ENCODE assay signal across 1 cellular context in the genomic region with DNA sequence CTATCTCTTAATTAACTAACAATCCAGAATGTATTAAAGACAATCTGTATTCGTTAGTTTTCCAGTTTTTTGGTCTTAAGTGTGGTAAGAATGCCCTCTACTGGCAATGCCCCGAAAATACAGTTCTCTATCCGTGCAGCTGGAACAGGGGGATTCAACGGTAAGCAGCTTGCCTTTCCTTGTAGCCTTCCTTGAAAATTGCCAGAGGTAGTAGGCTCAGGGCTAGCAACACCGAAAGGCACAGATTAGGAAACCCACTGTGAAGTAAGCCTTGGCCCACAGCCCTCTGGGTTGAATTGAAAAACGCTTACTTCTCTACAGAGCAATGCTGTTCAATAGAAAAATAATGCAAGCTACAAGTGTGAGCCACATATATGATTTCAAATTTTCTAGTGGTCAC.
TF ChIP-seq lines count a peak whose summit lies in the region.

No MANE protein-coding gene starts in this region.

TF ChIP-seq in HEK293, 187 proteins besides CTCF, POLR2A, EP300 and RAD21 (continued from another document):
- TF ChIP-seq, protein P1, sequence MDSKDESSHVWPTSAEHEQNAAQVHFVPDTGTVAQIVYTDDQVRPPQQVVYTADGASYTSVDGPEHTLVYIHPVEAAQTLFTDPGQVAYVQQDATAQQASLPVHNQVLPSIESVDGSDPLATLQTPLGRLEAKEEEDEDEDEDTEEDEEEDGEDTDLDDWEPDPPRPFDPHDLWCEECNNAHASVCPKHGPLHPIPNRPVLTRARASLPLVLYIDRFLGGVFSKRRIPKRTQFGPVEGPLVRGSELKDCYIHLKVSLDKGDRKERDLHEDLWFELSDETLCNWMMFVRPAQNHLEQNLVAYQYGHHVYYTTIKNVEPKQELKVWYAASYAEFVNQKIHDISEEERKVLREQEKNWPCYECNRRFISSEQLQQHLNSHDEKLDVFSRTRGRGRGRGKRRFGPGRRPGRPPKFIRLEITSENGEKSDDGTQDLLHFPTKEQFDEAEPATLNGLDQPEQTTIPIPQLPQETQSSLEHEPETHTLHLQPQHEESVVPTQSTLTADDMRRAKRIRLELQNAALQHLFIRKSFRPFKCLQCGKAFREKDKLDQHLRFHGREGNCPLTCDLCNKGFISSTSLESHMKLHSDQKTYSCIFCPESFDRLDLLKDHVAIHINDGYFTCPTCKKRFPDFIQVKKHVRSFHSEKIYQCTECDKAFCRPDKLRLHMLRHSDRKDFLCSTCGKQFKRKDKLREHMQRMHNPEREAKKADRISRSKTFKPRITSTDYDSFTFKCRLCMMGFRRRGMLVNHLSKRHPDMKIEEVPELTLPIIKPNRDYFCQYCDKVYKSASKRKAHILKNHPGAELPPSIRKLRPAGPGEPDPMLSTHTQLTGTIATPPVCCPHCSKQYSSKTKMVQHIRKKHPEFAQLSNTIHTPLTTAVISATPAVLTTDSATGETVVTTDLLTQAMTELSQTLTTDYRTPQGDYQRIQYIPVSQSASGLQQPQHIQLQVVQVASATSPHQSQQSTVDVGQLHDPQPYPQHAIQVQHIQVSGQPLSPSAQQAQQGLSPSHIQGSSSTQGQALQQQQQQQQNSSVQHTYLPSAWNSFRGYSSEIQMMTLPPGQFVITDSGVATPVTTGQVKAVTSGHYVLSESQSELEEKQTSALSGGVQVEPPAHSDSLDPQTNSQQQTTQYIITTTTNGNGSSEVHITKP (tag by site-specific recombination; IDR thresholded peaks at IDR 0.05) = no peak
- TF ChIP-seq ZBTB6 (tag by site-specific recombination; IDR thresholded peaks at IDR 0.05) = no peak
- TF ChIP-seq ZNF670 (tag by site-specific recombination; IDR thresholded peaks at IDR 0.05; ENCODE audit: low read depth) = no peak
- TF ChIP-seq ZSCAN18 (tag by site-specific recombination; IDR thresholded peaks at IDR 0.05) = no peak
- TF ChIP-seq ZNF214 (tag by site-specific recombination; IDR thresholded peaks at IDR 0.05; ENCODE audit: borderline replicate concordance) = no peak
- no peak for TF ChIP-seq REPIN1 (tag by site-specific recombination; IDR thresholded peaks at IDR 0.05; ENCODE audit: low read depth)
- peak; percentile 45; the same call in 1 of the 2 replicates for TF ChIP-seq ZBTB17 (tag by site-specific recombination; IDR thresholded peaks at IDR 0.05)
- TF ChIP-seq REST (tag by site-specific recombination; IDR thresholded peaks at IDR 0.05) = no peak
- TF ChIP-seq, protein P2, sequence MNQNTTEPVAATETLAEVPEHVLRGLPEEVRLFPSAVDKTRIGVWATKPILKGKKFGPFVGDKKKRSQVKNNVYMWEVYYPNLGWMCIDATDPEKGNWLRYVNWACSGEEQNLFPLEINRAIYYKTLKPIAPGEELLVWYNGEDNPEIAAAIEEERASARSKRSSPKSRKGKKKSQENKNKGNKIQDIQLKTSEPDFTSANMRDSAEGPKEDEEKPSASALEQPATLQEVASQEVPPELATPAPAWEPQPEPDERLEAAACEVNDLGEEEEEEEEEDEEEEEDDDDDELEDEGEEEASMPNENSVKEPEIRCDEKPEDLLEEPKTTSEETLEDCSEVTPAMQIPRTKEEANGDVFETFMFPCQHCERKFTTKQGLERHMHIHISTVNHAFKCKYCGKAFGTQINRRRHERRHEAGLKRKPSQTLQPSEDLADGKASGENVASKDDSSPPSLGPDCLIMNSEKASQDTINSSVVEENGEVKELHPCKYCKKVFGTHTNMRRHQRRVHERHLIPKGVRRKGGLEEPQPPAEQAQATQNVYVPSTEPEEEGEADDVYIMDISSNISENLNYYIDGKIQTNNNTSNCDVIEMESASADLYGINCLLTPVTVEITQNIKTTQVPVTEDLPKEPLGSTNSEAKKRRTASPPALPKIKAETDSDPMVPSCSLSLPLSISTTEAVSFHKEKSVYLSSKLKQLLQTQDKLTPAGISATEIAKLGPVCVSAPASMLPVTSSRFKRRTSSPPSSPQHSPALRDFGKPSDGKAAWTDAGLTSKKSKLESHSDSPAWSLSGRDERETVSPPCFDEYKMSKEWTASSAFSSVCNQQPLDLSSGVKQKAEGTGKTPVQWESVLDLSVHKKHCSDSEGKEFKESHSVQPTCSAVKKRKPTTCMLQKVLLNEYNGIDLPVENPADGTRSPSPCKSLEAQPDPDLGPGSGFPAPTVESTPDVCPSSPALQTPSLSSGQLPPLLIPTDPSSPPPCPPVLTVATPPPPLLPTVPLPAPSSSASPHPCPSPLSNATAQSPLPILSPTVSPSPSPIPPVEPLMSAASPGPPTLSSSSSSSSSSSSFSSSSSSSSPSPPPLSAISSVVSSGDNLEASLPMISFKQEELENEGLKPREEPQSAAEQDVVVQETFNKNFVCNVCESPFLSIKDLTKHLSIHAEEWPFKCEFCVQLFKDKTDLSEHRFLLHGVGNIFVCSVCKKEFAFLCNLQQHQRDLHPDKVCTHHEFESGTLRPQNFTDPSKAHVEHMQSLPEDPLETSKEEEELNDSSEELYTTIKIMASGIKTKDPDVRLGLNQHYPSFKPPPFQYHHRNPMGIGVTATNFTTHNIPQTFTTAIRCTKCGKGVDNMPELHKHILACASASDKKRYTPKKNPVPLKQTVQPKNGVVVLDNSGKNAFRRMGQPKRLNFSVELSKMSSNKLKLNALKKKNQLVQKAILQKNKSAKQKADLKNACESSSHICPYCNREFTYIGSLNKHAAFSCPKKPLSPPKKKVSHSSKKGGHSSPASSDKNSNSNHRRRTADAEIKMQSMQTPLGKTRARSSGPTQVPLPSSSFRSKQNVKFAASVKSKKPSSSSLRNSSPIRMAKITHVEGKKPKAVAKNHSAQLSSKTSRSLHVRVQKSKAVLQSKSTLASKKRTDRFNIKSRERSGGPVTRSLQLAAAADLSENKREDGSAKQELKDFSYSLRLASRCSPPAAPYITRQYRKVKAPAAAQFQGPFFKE (tag by site-specific recombination; IDR thresholded peaks at IDR 0.05; ENCODE audit: borderline replicate concordance) = no peak
- no peak for TF ChIP-seq ZNF174 (tag by site-specific recombination; IDR thresholded peaks at IDR 0.05)
- TF ChIP-seq ZNF654 (tag by site-specific recombination; IDR thresholded peaks at IDR 0.05; ENCODE audit: low read depth) = peak; percentile 88
- TF ChIP-seq TRIM28 (IDR thresholded peaks at IDR 0.05; ENCODE audit: borderline replicate concordance, low read length) = no peak
- TF ChIP-seq ZNF561 (tag by site-specific recombination; IDR thresholded peaks at IDR 0.05; ENCODE audit: borderline replicate concordance) = no peak
- TF ChIP-seq, protein P3, sequence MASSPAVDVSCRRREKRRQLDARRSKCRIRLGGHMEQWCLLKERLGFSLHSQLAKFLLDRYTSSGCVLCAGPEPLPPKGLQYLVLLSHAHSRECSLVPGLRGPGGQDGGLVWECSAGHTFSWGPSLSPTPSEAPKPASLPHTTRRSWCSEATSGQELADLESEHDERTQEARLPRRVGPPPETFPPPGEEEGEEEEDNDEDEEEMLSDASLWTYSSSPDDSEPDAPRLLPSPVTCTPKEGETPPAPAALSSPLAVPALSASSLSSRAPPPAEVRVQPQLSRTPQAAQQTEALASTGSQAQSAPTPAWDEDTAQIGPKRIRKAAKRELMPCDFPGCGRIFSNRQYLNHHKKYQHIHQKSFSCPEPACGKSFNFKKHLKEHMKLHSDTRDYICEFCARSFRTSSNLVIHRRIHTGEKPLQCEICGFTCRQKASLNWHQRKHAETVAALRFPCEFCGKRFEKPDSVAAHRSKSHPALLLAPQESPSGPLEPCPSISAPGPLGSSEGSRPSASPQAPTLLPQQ (tag by site-specific recombination; IDR thresholded peaks at IDR 0.05) = no peak
- no peak for TF ChIP-seq ZNF777 (tag by site-specific recombination; IDR thresholded peaks at IDR 0.05; ENCODE audit: borderline replicate concordance)
